ENCODE assay signal across 1 cellular context in the genomic region with DNA sequence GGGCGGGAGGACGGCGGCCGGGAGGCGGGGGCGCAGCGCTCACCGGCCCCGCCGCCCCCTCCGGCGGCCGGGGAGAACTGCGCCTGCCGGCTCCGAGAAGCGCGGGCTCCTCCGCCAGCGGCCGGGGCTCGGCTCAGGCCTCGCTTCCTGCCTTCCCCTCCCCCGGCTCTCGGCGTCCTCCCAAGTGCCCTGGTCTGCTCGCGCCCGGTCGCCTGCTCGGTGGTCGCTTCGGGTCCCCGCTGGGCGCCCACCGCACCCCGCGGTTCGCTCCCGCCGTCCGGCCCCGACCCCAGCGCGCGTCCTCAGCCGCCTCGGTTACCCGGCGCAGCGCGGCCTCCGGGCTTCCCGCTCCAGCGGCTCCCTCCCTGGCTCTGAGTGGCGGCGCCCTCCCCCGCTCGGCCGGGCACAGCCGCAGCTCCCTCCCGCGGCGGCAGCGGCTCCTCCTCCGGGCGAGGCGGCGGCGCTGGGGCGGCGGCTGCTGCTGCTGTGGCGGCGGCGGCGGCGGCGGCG.
TF ChIP-seq lines count a peak whose summit lies in the region.

No MANE protein-coding gene starts in this region.

TF ChIP-seq in neural cell, 6 proteins besides CTCF, POLR2A, EP300 and RAD21 (continued from another document):
- no peak for TF ChIP-seq POLR2AphosphoS5 (IDR thresholded peaks at IDR 0.05)
